In genomic region chr11:81979444-81979843, GRCh38 we compare ENCODE assay signal across 21 cellular contexts.
A peak's percentile ranks its signal among the peaks of the same experiment; 100 is the strongest.
DNase-seq lines count a peak whose midpoint lies in the region; ATAC-seq, FAIRE-seq and TF ChIP-seq lines count a peak whose summit lies in the region.
"Had no signal": no experiment of that assay in that cellular context is flagged by ENCODE, and none has a peak within 500 bp of the region (broad histone marks: within the 10 kb centered on the region; RNA-seq: fewer than 3 reads in every experiment).

No MANE protein-coding gene starts in this region.

- H3K4me2 ChIP-seq in GM12878 (ENCODE audit: control insufficient read depth, insufficient read depth) = no peak overlapping the region
- H3K4me2 ChIP-seq: PC-9 had no signal

- no peak for TF ChIP-seq CTCF in GM12878 (IDR thresholded peaks at IDR 0.05 in 2 of 3, conservative IDR thresholded peaks at IDR 0.05 in 1 of 3; ENCODE audit: control insufficient read depth in 2 of 3, extremely low read depth in 1 of 3, insufficient read depth in 1 of 3, low read depth in 3 of 3, low read length in 3 of 3)

- DNase-seq in DMS53 treated with DMSO at 0.1 percent for 48 hours (lab: John Stamatoyannopoulos, UW; ENCODE audit: unreplicated experiment) (peak; percentile 50), KBM-7 (peak; percentile 15), NOMO-1 treated with DMSO at 0.1 percent for 48 hours (lab: John Stamatoyannopoulos, UW; ENCODE audit: unreplicated experiment) (peak; percentile 56), GM12878 (ENCODE audit: low read depth, low spot score) (no peak)
- DNase-seq: BE2C; Caco-2; CD4-positive, CD25-positive, alpha-beta regulatory T cell; H9; NCI-H1092; NCI-H1436 treated with DMSO at 0.1 percent for 48 hours; NCI-H2029; NCI-H2171 treated with DMSO at 0.1 percent for 48 hours; NCI-H446; NCI-H526 treated with DMSO at 0.1 percent for 48 hours; PC-9; SIG-M5 had no signal

- POLR2A ChIA-PET in GM12878 (lab: Charles Lee) = no interaction called here

- SMC1A ChIA-PET in GM12878 (lab: Charles Lee; ENCODE audit: uncharacterized antibody, unreplicated experiment) = no interaction called here

- H3K79me2 ChIP-seq in GM12878 (ENCODE audit: control insufficient read depth, insufficient read depth, low read length) = no peaks in the 10 kb centered on the region

- intact Hi-C loops in GM12878 (cut with micrococcal nuclease; ENCODE audit: unreplicated experiment) = no loop called here

- no peak overlapping the region for H3K27ac ChIP-seq in GM12878 (ENCODE audit: control insufficient read depth, insufficient read depth)
- H3K27ac ChIP-seq: PC-9, RWPE1 had no signal

- H3K4me1 ChIP-seq in GM12878 (ENCODE audit: control insufficient read depth, insufficient read depth, low read length) = no peaks in the 10 kb centered on the region
- H3K4me1 ChIP-seq: BE2C, Caco-2 had no signal

- no peak for TF ChIP-seq RAD21 in GM12878 (IDR thresholded peaks at IDR 0.05; ENCODE audit: insufficient read depth, low read depth, low read length)

- no peaks in the 10 kb centered on the region for H3K9me3 ChIP-seq in GM12878 (replicated peaks; ENCODE audit: control insufficient read depth, insufficient read depth, low read length)
- H3K9me3 ChIP-seq: BE2C, Caco-2 had no signal

- 0% methylated on average over 1 of the region's 1 CpG for WGBS in GM12878 (ENCODE audit: insufficient coverage, insufficient replicate concordance, low lambda C conversion rate, missing lambda C conversion rate)

- no peaks in the 10 kb centered on the region for H3K36me3 ChIP-seq in GM12878 (ENCODE audit: control insufficient read depth in 2 of 2, insufficient read depth in 2 of 2, low read length in 1 of 2)
- H3K36me3 ChIP-seq: BE2C had no signal

- RAD21 ChIA-PET in GM12878 (lab: Charles Lee; ENCODE audit: unreplicated experiment) = no interaction called here

- no peak overlapping the region for H2AFZ ChIP-seq in GM12878 (ENCODE audit: control insufficient read depth, low read depth, low read length)
- H2AFZ ChIP-seq: PC-9 had no signal

- TF ChIP-seq POLR2A in GM12878 (IDR thresholded peaks at IDR 0.05; ENCODE audit: low read depth, low read length) = no peak

- no peaks in the 10 kb centered on the region for H4K20me1 ChIP-seq in GM12878 (ENCODE audit: control insufficient read depth, insufficient read depth)

- BruUV-seq in GM12878 (replicated peaks; lab: Mats Ljungman, UMichigan) = no TSS peak

- CTCF ChIA-PET in GM12878 (lab: Yijun Ruan, JAX) = no interaction called here

- peak; percentile 66 for ATAC-seq in GM12878
- ATAC-seq in HG03196 (IDR thresholded peaks at IDR 0.05; ENCODE audit: unreplicated experiment) = no peak
- ATAC-seq in GM18873 (IDR thresholded peaks at IDR 0.05; ENCODE audit: low FRiP score, unreplicated experiment) = no peak
- no peak for ATAC-seq in HG03097 (IDR thresholded peaks at IDR 0.05; ENCODE audit: low FRiP score, unreplicated experiment)
- ATAC-seq: SK-N-SH treated with all-trans-retinoic acid at 6 μM for 48 hours had no signal

- no peaks in the 10 kb centered on the region for H3K27me3 ChIP-seq in GM12878 (replicated peaks in 1 of 2; ENCODE audit: control insufficient read depth in 2 of 2, insufficient read depth in 2 of 2, low read length in 1 of 2)
- H3K27me3 ChIP-seq: BE2C had no signal

- no peak overlapping the region for H3K4me3 ChIP-seq in GM12878
- H3K4me3 ChIP-seq: PC-9 had no signal

- H3K9ac ChIP-seq in GM12878 (ENCODE audit: control insufficient read depth, insufficient read depth, low read length) = no peak overlapping the region

- no peak for TF ChIP-seq EP300 in GM12878 (IDR thresholded peaks at IDR 0.05; ENCODE audit: borderline replicate concordance in 1 of 2, control insufficient read depth in 1 of 2, low read depth in 2 of 2, low read length in 2 of 2)

- FAIRE-seq in GM12878 (lab: Jason Lieb, UNC) = no peak

- in situ Hi-C loops in KBM-7 (cut with MboI; ENCODE audit: low pct_unique_long_range_greater_than_20kb, low sequenced_read_pairs) (no loop called here), GM12878 (cut with MboI) (no loop called here)

TF ChIP-seq in GM12878, 131 proteins besides CTCF, POLR2A, EP300 and RAD21:
- TF ChIP-seq, protein P1, sequence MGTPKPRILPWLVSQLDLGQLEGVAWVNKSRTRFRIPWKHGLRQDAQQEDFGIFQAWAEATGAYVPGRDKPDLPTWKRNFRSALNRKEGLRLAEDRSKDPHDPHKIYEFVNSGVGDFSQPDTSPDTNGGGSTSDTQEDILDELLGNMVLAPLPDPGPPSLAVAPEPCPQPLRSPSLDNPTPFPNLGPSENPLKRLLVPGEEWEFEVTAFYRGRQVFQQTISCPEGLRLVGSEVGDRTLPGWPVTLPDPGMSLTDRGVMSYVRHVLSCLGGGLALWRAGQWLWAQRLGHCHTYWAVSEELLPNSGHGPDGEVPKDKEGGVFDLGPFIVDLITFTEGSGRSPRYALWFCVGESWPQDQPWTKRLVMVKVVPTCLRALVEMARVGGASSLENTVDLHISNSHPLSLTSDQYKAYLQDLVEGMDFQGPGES (IDR thresholded peaks at IDR 0.05) = no peak
- TF ChIP-seq HDGF (IDR thresholded peaks at IDR 0.05) (no peak), ZNF384 (IDR thresholded peaks at IDR 0.05; ENCODE audit: borderline replicate concordance, low read depth, low read length) (peak; percentile 57; the same call in 1 of the 2 replicates), IKZF2 (IDR thresholded peaks at IDR 0.05) (no peak), SPI1 (IDR thresholded peaks at IDR 0.05; ENCODE audit: borderline replicate concordance, insufficient read depth, low read depth, low read length) (peak; percentile 44; the same call in 1 of the 2 replicates), PAX5 (IDR thresholded peaks at IDR 0.05; ENCODE audit: borderline replicate concordance, low read depth, low read length) (no peak)
- TF ChIP-seq, protein P2, sequence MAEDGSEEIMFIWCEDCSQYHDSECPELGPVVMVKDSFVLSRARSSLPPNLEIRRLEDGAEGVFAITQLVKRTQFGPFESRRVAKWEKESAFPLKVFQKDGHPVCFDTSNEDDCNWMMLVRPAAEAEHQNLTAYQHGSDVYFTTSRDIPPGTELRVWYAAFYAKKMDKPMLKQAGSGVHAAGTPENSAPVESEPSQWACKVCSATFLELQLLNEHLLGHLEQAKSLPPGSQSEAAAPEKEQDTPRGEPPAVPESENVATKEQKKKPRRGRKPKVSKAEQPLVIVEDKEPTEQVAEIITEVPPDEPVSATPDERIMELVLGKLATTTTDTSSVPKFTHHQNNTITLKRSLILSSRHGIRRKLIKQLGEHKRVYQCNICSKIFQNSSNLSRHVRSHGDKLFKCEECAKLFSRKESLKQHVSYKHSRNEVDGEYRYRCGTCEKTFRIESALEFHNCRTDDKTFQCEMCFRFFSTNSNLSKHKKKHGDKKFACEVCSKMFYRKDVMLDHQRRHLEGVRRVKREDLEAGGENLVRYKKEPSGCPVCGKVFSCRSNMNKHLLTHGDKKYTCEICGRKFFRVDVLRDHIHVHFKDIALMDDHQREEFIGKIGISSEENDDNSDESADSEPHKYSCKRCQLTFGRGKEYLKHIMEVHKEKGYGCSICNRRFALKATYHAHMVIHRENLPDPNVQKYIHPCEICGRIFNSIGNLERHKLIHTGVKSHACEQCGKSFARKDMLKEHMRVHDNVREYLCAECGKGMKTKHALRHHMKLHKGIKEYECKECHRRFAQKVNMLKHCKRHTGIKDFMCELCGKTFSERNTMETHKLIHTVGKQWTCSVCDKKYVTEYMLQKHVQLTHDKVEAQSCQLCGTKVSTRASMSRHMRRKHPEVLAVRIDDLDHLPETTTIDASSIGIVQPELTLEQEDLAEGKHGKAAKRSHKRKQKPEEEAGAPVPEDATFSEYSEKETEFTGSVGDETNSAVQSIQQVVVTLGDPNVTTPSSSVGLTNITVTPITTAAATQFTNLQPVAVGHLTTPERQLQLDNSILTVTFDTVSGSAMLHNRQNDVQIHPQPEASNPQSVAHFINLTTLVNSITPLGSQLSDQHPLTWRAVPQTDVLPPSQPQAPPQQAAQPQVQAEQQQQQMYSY (CRISPR knock-in tag; IDR thresholded peaks at IDR 0.05) = no peak
TF ChIP-seq in GM12878: peak in this region for 2.
